1 cellular context compared by ENCODE assay signal in the genomic region with DNA sequence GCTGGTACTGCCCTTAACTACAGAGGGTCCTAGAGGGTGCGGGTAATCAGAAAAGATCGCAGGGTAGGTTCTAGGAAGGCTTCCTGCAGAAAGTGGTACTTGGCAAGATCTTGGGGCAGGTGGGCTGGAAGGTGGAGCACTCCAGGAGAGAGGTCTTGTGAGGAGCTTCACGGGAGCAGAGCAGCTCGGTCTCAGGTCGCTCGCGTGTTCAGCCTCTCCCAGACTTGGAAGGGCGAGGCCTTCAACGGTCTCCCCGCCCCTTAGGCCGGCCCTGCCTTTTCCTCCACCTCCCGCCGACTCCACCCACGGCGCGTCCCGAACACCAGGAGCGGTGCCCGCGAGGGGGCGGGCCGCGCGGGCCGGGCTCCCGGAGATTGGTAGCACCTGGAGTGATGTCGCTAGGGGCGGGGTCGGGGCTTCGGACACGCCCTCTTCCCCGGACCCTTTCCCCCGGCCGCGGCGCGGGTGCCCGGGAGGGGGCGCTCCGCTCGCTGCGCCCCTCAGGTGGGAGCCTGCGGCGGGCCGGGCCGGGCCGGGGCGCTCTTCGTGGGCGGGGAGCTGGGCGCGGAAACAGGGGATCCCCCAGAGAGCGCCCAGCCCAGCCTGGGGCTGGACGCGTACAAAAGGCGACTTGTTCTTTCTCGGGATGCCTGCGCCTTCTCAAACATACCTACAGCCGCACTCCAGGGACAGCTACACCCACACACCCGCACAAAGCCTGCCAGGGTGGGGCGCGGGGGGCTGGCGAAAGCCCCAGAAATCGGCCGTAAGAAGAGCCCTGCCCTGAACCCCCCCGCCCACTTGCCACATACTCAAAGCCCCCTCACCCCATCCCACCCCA.
TF ChIP-seq lines count a peak whose summit lies in the region.

No MANE protein-coding gene starts in this region.

TF ChIP-seq in HepG2, 621 proteins besides CTCF, POLR2A, EP300 and RAD21 (continued from another document and continues in another):
- TF ChIP-seq ZMAT5 (CRISPR knock-in tag; IDR thresholded peaks at IDR 0.05; ENCODE audit: borderline replicate concordance, low read depth) (no peak), PAWR (CRISPR knock-in tag; IDR thresholded peaks at IDR 0.05; ENCODE audit: borderline replicate concordance) (no peak), TBX2 (CRISPR knock-in tag; IDR thresholded peaks at IDR 0.05; ENCODE audit: borderline replicate concordance) (peak; percentile 22; the same call in 1 of the 2 replicates), SUZ12 (IDR thresholded peaks at IDR 0.05; ENCODE audit: low read depth, low read length) (no peak), AHR (CRISPR knock-in tag; IDR thresholded peaks at IDR 0.05) (no peak), TFDP2 (CRISPR knock-in tag; IDR thresholded peaks at IDR 0.05) (peak; percentile 23; the same call in 1 of the 2 replicates), ASH2L (IDR thresholded peaks at IDR 0.05; ENCODE audit: insufficient read length, low read depth, low read length) (peak; percentile 35), PPARG (CRISPR knock-in tag; conservative IDR thresholded peaks at IDR 0.05) (no peak), ZNF333 (CRISPR knock-in tag; IDR thresholded peaks at IDR 0.05; ENCODE audit: borderline replicate concordance) (no peak), CHD2 (IDR thresholded peaks at IDR 0.05; ENCODE audit: low read depth, low read length) (no peak), ZBTB21 (CRISPR knock-in tag; IDR thresholded peaks at IDR 0.05) (no peak), ZNF646 (CRISPR knock-in tag; IDR thresholded peaks at IDR 0.05) (no peak), REL (CRISPR knock-in tag; conservative IDR thresholded peaks at IDR 0.05) (no peak), KLF6 (CRISPR knock-in tag; IDR thresholded peaks at IDR 0.05) (no peak), SRSF9 (IDR thresholded peaks at IDR 0.05; ENCODE audit: borderline replicate concordance, insufficient read depth, low read depth, low read length, poor library complexity, severe bottlenecking) (no peak), HDAC6 (IDR thresholded peaks at IDR 0.05; ENCODE audit: low read depth, low read length) (no peak), DBP (CRISPR knock-in tag; IDR thresholded peaks at IDR 0.05; ENCODE audit: not compliant biosample characterization) (no peak), ZKSCAN5 (CRISPR knock-in tag; IDR thresholded peaks at IDR 0.05) (no peak), ZNF567 (CRISPR knock-in tag; IDR thresholded peaks at IDR 0.05; ENCODE audit: borderline replicate concordance) (no peak), CCDC6 (CRISPR knock-in tag; IDR thresholded peaks at IDR 0.05) (no peak), DR1 (CRISPR knock-in tag; IDR thresholded peaks at IDR 0.05) (peak; percentile 43; the same call in 1 of the 2 replicates), ZNF747 (CRISPR knock-in tag; IDR thresholded peaks at IDR 0.05; ENCODE audit: borderline replicate concordance) (peak; percentile 27; the same call in 1 of the 2 replicates), KDM6A (CRISPR knock-in tag; IDR thresholded peaks at IDR 0.05; ENCODE audit: low read depth) (no peak), RBAK (CRISPR knock-in tag; IDR thresholded peaks at IDR 0.05) (no peak), PLSCR1 (CRISPR knock-in tag; IDR thresholded peaks at IDR 0.05; ENCODE audit: borderline replicate concordance) (no peak), ZNF329 (CRISPR knock-in tag; IDR thresholded peaks at IDR 0.05; ENCODE audit: low read depth) (no peak), ZNF580 (CRISPR knock-in tag; IDR thresholded peaks at IDR 0.05; ENCODE audit: borderline replicate concordance, low read depth) (peak; percentile 22; the same call in 1 of the 2 replicates), ZSCAN5A (CRISPR knock-in tag; IDR thresholded peaks at IDR 0.05; ENCODE audit: borderline replicate concordance) (no peak), ZNF335 (CRISPR knock-in tag; IDR thresholded peaks at IDR 0.05) (no peak), NCOR1 (IDR thresholded peaks at IDR 0.05; ENCODE audit: borderline replicate concordance, low read length) (no peak; the same call in 1 of the 2 replicates)
- TF ChIP-seq, protein P1, sequence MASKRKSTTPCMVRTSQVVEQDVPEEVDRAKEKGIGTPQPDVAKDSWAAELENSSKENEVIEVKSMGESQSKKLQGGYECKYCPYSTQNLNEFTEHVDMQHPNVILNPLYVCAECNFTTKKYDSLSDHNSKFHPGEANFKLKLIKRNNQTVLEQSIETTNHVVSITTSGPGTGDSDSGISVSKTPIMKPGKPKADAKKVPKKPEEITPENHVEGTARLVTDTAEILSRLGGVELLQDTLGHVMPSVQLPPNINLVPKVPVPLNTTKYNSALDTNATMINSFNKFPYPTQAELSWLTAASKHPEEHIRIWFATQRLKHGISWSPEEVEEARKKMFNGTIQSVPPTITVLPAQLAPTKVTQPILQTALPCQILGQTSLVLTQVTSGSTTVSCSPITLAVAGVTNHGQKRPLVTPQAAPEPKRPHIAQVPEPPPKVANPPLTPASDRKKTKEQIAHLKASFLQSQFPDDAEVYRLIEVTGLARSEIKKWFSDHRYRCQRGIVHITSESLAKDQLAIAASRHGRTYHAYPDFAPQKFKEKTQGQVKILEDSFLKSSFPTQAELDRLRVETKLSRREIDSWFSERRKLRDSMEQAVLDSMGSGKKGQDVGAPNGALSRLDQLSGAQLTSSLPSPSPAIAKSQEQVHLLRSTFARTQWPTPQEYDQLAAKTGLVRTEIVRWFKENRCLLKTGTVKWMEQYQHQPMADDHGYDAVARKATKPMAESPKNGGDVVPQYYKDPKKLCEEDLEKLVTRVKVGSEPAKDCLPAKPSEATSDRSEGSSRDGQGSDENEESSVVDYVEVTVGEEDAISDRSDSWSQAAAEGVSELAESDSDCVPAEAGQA (IDR thresholded peaks at IDR 0.05; ENCODE audit: low read depth) = no peak
- TF ChIP-seq, protein P1 (CRISPR knock-in tag; IDR thresholded peaks at IDR 0.05; ENCODE audit: borderline replicate concordance) = no peak
- TF ChIP-seq, protein P2, sequence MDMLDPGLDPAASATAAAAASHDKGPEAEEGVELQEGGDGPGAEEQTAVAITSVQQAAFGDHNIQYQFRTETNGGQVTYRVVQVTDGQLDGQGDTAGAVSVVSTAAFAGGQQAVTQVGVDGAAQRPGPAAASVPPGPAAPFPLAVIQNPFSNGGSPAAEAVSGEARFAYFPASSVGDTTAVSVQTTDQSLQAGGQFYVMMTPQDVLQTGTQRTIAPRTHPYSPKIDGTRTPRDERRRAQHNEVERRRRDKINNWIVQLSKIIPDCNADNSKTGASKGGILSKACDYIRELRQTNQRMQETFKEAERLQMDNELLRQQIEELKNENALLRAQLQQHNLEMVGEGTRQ (IDR thresholded peaks at IDR 0.05; ENCODE audit: low read depth, low read length) = no peak
- TF ChIP-seq, protein P2 (CRISPR knock-in tag; IDR thresholded peaks at IDR 0.05; ENCODE audit: borderline replicate concordance) = no peak
- TF ChIP-seq, protein P3, sequence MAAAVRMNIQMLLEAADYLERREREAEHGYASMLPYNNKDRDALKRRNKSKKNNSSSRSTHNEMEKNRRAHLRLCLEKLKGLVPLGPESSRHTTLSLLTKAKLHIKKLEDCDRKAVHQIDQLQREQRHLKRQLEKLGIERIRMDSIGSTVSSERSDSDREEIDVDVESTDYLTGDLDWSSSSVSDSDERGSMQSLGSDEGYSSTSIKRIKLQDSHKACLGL (CRISPR knock-in tag; IDR thresholded peaks at IDR 0.05) = no peak
